ENCODE assay signal across 22 cellular contexts in the genomic region with DNA sequence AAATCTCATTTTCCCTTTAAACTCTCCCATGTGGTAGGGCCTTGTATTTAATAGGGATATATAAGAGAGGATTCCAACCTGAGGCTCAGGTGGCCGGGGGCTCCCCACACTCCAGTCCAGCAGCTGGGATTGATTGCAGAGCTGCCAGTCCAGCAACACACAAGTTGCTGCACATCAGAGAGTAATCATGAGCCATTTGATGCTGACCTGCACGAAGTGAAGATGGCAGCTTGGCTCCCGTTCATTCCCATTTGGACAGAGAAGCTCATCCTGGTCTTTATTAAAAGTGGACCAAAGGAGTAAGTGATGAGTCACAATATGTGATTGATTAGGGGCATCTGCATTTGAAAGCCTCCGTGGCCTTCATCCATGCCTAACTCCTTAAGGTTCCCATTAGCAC.
DNase-seq lines count a peak whose midpoint lies in the region; ATAC-seq and TF ChIP-seq lines count a peak whose summit lies in the region.
"Had no signal": no experiment of that assay in that cellular context is flagged by ENCODE, and none has a peak within 500 bp of the region (broad histone marks: within the 10 kb centered on the region; RNA-seq: fewer than 3 reads in every experiment).

No MANE protein-coding gene starts in this region.

- no peak for TF ChIP-seq CTCF in AG10803 (conservative IDR thresholded peaks at IDR 0.05; ENCODE audit: low read length)
- TF ChIP-seq CTCF in omental fat pad (IDR thresholded peaks at IDR 0.05), result no peak

- ATAC-seq in SK-N-SH treated with all-trans-retinoic acid at 6 μM for 48 hours, result peak; percentile 73
- no peak for ATAC-seq in omental fat pad (ENCODE audit: low FRiP score)
- ATAC-seq in HG03045 (IDR thresholded peaks at IDR 0.05; ENCODE audit: unreplicated experiment), result no peak
- ATAC-seq: A549, GM12878 had no signal

- no peak overlapping the region for H3K4me3 ChIP-seq in AG10803 (ENCODE audit: low read length)
- H3K4me3 ChIP-seq: A549, BLaER1, GM12878 had no signal

- DNase-seq in AG10803 (ENCODE audit: low read depth), result peak; percentile 15
- DNase-seq in mesenteric fat pad (ENCODE audit: low spot score), result peak; percentile 51
- DNase-seq in omental fat pad (ENCODE audit: low spot score), result no peak
- DNase-seq in NCI-H1436 (lab: John Stamatoyannopoulos, UW), result no peak
- DNase-seq: BE2C; C1 segment of cervical spinal cord; CD4-positive, alpha-beta memory T cell; CD4-positive, CD25-positive, alpha-beta regulatory T cell; CD8-positive, alpha-beta memory T cell; COR-L47; DMS 273 treated with DMSO at 0.1 percent for 48 hours; DMS153; DMS53; DMS79; DND-41; EL; GDM1 had no signal

TF ChIP-seq in SK-N-SH treated with all-trans-retinoic acid at 6 μM for 48 hours, 23 proteins besides CTCF, POLR2A, EP300 and RAD21:
- TF ChIP-seq ESRRG (CRISPR knock-in tag; IDR thresholded peaks at IDR 0.05) (no peak), ZFP30 (CRISPR knock-in tag; IDR thresholded peaks at IDR 0.05) (no peak), ZFP3 (CRISPR knock-in tag; IDR thresholded peaks at IDR 0.05) (no peak), BACH2 (CRISPR knock-in tag; IDR thresholded peaks at IDR 0.05; ENCODE audit: borderline replicate concordance) (no peak), ISL1 (CRISPR knock-in tag; IDR thresholded peaks at IDR 0.05) (peak; percentile 44; the same call in 1 of the 2 replicates), ZNF565 (CRISPR knock-in tag; conservative IDR thresholded peaks at IDR 0.05; ENCODE audit: low read depth) (no peak)
- TF ChIP-seq, protein P1, sequence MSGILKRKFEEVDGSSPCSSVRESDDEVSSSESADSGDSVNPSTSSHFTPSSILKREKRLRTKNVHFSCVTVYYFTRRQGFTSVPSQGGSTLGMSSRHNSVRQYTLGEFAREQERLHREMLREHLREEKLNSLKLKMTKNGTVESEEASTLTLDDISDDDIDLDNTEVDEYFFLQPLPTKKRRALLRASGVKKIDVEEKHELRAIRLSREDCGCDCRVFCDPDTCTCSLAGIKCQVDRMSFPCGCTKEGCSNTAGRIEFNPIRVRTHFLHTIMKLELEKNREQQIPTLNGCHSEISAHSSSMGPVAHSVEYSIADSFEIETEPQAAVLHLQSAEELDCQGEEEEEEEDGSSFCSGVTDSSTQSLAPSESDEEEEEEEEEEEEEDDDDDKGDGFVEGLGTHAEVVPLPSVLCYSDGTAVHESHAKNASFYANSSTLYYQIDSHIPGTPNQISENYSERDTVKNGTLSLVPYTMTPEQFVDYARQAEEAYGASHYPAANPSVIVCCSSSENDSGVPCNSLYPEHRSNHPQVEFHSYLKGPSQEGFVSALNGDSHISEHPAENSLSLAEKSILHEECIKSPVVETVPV (CRISPR knock-in tag; IDR thresholded peaks at IDR 0.05), result no peak

Comparison
In these comparisons a context has a peak if more than half of its experiments do, and no peak if none do; other contexts are left out.
1. DNase-seq: peak in AG10803 (single experiment) and mesenteric fat pad (single experiment); none in omental fat pad (single experiment) and NCI-H1436 (single experiment).